1 cellular context compared by ENCODE assay signal in genomic region chr3:159664653-159665052, GRCh38.
TF ChIP-seq lines count a peak whose summit lies in the region.

No MANE protein-coding gene starts in this region.

TF ChIP-seq in GM23338, 12 proteins besides CTCF, POLR2A, EP300 and RAD21 (continued from another document):
- TF ChIP-seq ZNF462 (CRISPR knock-in tag; IDR thresholded peaks at IDR 0.05) (no peak), JUNB (IDR thresholded peaks at IDR 0.05; ENCODE audit: unreplicated experiment) (no peak), REST (IDR thresholded peaks at IDR 0.05; ENCODE audit: unreplicated experiment) (no peak), CREB1 (CRISPR knock-in tag; IDR thresholded peaks at IDR 0.05; ENCODE audit: low read depth) (no peak), STAT1 (IDR thresholded peaks at IDR 0.05; ENCODE audit: unreplicated experiment) (no peak), EZH2phosphoT487 (IDR thresholded peaks at IDR 0.05; ENCODE audit: unreplicated experiment) (no peak), EZH2 (IDR thresholded peaks at IDR 0.05; ENCODE audit: low read depth, unreplicated experiment) (no peak)
- TF ChIP-seq, protein P1, sequence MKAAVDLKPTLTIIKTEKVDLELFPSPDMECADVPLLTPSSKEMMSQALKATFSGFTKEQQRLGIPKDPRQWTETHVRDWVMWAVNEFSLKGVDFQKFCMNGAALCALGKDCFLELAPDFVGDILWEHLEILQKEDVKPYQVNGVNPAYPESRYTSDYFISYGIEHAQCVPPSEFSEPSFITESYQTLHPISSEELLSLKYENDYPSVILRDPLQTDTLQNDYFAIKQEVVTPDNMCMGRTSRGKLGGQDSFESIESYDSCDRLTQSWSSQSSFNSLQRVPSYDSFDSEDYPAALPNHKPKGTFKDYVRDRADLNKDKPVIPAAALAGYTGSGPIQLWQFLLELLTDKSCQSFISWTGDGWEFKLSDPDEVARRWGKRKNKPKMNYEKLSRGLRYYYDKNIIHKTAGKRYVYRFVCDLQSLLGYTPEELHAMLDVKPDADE (IDR thresholded peaks at IDR 0.05): no peak
TF ChIP-seq in GM23338: peak in this region for 0.
